In the genomic region with DNA sequence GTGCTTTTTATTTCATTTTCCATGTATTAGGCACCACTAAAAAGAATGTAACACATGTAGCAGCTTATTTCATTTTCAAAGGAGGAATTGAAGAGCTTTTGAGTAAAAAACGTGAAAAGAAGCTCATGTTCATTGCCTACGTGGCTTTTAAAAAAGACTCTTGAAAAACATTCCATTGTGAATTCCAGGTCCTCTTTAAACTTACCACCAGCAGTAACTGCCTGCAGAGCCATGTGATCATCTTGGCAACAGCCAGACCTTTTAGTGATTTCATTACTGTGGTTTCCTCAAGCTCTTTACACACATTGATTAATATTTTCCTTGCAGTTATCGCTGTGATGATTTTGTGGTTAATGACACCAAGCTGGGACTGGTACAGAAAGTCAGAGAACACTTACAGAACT, we compare ENCODE assay signal across 8 cellular contexts. TPM values are rescaled to one million over a fixed set of nuclear protein-coding genes. Genes with fewer than 3 reads are reported as not detected.
DNase-seq lines count a peak whose midpoint lies in the region; ATAC-seq and TF ChIP-seq lines count a peak whose summit lies in the region.

No MANE protein-coding gene starts in this region.

- peak overlapping the region; percentile 12 for H2AFZ ChIP-seq in hepatocyte

- H3K27ac Mint-ChIP-seq in activated naive CD8-positive, alpha-beta T cell treated with anti-CD3 and anti-CD28 coated beads for 36 hours: peak overlapping the region; percentile 81

- ATAC-seq in Right ventricle myocardium inferior (peak; percentile 72), HG03378 (IDR thresholded peaks at IDR 0.05; ENCODE audit: unreplicated experiment) (no peak), GM18519 (IDR thresholded peaks at IDR 0.05; ENCODE audit: low FRiP score, unreplicated experiment) (no peak)

- no peaks in the 10 kb centered on the region for H3K9me3 ChIP-seq in hepatocyte (ENCODE audit: low read depth)

- peaks cover 53% of the 10 kb centered on the region for H3K4me1 Mint-ChIP-seq in activated naive CD8-positive, alpha-beta T cell treated with anti-CD3 and anti-CD28 coated beads for 36 hours

- peaks cover 33% of the 10 kb centered on the region for H3K36me3 Mint-ChIP-seq in activated naive CD8-positive, alpha-beta T cell treated with anti-CD3 and anti-CD28 coated beads for 36 hours

- H3K4me1 ChIP-seq in hepatocyte (ENCODE audit: insufficient read depth): peaks cover 25% of the 10 kb centered on the region

- H3K4me3 Mint-ChIP-seq in activated naive CD8-positive, alpha-beta T cell treated with anti-CD3 and anti-CD28 coated beads for 36 hours: peak overlapping the region; percentile 20

- peak overlapping the region; percentile 84 for H3K27ac ChIP-seq in hepatocyte

- no peaks in the 10 kb centered on the region for H3K27me3 Mint-ChIP-seq in activated naive CD8-positive, alpha-beta T cell treated with anti-CD3 and anti-CD28 coated beads for 36 hours

- no peaks in the 10 kb centered on the region for H4K20me1 ChIP-seq in hepatocyte (ENCODE audit: insufficient read depth, poor library complexity, severe bottlenecking)

- H3K4me3 ChIP-seq in hepatocyte: no peak overlapping the region

- H3K9me3 Mint-ChIP-seq in activated naive CD8-positive, alpha-beta T cell treated with anti-CD3 and anti-CD28 coated beads for 36 hours: no peaks in the 10 kb centered on the region

- DNase-seq in Right ventricle myocardium inferior (ENCODE audit: missing footprints) (no peak), cardiac septum (ENCODE audit: low spot score) (no peak), hepatocyte (ENCODE audit: low spot score) (peak; percentile 57), smooth muscle cell of the brain vasculature (ENCODE audit: low read depth, low spot score) (peak; percentile 67), NCI-H1930 (lab: John Stamatoyannopoulos, UW) (no peak)
- DNase-seq in activated naive CD8-positive, alpha-beta T cell treated with anti-CD3 and anti-CD28 coated beads for 36 hours: peak; percentile 18

- 48% methylated on average over 3 of the region's 3 CpGs for whole genome bisulfite sequencing in hepatocyte (ENCODE audit: low lambda C conversion rate, missing lambda C conversion rate)

- H3K9me2 ChIP-seq in hepatocyte (replicated peaks; ENCODE audit: insufficient read depth): no peaks in the 10 kb centered on the region

- peak overlapping the region; percentile 60 for H3K4me2 ChIP-seq in hepatocyte

- intact Hi-C loops in Right ventricle myocardium inferior (cut with DNase I) (loop anchor here (5.0 kb wide), 1 partner anchor 36 kb away; no protein-coding TSS in a partner anchor), cardiac septum (cut with DNase I) (loop anchor here (5.0 kb wide), 1 partner anchor 51 kb away; a partner anchor contains a TSS)

- no peaks in the 10 kb centered on the region for H3K27me3 ChIP-seq in hepatocyte

- H3K79me2 ChIP-seq in hepatocyte: peaks cover 39% of the 10 kb centered on the region

- no peak for TF ChIP-seq CTCF in hepatocyte (IDR thresholded peaks at IDR 0.05; ENCODE audit: poor library complexity)

- no peaks in the 10 kb centered on the region for H3K36me3 ChIP-seq in hepatocyte (replicated peaks; ENCODE audit: insufficient read depth, low read depth)

RNA-seq across cellular contexts. Expression of a gene that starts 43.8 kb away (rescaled TPM):
- total RNA-seq in Right ventricle myocardium inferior (33.2 TPM), cardiac septum (23.1 TPM), hepatocyte (0.60 and 0.76 TPM in 2 replicates)
- total RNA-seq in activated naive CD8-positive, alpha-beta T cell treated with anti-CD3 and anti-CD28 coated beads for 36 hours: under 1 TPM; 0.52 to 0.76 TPM
- 1.3 and 1.4 TPM in 2 replicates for polyA plus RNA-seq in hepatocyte

RNA-seq across cellular contexts. Expression of a gene that starts 49.0 kb away (rescaled TPM):
- total RNA-seq in Right ventricle myocardium inferior (13.7 TPM), cardiac septum (16.2 TPM), hepatocyte (55.4 and 61.2 TPM in 2 replicates)
- total RNA-seq in activated naive CD8-positive, alpha-beta T cell treated with anti-CD3 and anti-CD28 coated beads for 36 hours: 10 to 100 TPM; 42.2 to 46.0 TPM
- polyA plus RNA-seq in hepatocyte: 25.7 and 30.5 TPM in 2 replicates

Comparison
In these comparisons a context has a peak if more than half of its experiments do, and no peak if none do; other contexts are left out.
1. DNase-seq: peak in activated naive CD8-positive, alpha-beta T cell treated with anti-CD3 and anti-CD28 coated beads for 36 hours (single experiment), hepatocyte (single experiment) and smooth muscle cell of the brain vasculature (single experiment); none in Right ventricle myocardium inferior (single experiment), cardiac septum (single experiment) and NCI-H1930 (0 of 2).
2. RNA of a gene that starts 43.8 kb away (total RNA-seq): 33.2 TPM in Right ventricle myocardium inferior (single experiment) and 23.1 TPM in cardiac septum (single experiment); 0.52 to 0.76 TPM in activated naive CD8-positive, alpha-beta T cell treated with anti-CD3 and anti-CD28 coated beads for 36 hours and 0.60 to 0.76 TPM in hepatocyte; every median in the first group is over 10 times any median in the second.